Comparison of ENCODE assay signal across 1 cellular context in the genomic region with DNA sequence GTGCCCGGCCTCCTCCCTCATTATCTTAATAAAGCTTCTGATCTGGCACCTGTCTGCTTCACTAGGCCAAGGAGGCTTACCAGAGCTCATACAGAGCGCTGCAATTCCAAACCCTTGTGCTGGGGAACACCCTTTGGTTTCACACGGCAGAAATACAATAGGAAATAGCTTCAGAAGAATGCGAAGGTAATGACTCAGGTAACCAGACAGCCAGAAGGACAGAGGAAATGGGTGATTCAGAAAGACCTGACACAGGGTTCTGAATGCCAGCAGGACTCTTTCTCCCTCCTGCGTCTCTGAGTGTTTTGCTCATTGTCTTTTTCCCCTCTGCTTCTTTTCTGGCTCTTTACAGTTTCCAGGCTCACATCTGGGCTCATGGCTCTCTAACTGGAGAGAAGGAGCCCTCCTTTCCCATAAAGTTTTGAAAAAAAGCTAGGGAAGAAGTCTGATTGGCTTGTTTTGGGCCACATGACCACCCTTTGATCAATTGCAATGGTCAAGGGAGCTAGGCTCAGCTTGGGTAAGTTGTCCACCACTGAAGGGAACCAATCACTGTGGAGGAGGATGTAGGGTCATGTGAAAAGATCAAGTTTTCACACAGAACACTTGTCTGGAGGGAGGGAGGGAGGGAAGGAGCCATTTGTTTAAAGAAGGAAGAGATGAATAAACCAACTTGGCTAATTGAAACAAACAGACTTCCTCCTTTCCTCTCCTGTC.
TF ChIP-seq lines count a peak whose summit lies in the region.

No MANE protein-coding gene starts in this region.

TF ChIP-seq in GM23338, 12 proteins besides CTCF, POLR2A, EP300 and RAD21 (continued from another document):
- TF ChIP-seq, protein P1, sequence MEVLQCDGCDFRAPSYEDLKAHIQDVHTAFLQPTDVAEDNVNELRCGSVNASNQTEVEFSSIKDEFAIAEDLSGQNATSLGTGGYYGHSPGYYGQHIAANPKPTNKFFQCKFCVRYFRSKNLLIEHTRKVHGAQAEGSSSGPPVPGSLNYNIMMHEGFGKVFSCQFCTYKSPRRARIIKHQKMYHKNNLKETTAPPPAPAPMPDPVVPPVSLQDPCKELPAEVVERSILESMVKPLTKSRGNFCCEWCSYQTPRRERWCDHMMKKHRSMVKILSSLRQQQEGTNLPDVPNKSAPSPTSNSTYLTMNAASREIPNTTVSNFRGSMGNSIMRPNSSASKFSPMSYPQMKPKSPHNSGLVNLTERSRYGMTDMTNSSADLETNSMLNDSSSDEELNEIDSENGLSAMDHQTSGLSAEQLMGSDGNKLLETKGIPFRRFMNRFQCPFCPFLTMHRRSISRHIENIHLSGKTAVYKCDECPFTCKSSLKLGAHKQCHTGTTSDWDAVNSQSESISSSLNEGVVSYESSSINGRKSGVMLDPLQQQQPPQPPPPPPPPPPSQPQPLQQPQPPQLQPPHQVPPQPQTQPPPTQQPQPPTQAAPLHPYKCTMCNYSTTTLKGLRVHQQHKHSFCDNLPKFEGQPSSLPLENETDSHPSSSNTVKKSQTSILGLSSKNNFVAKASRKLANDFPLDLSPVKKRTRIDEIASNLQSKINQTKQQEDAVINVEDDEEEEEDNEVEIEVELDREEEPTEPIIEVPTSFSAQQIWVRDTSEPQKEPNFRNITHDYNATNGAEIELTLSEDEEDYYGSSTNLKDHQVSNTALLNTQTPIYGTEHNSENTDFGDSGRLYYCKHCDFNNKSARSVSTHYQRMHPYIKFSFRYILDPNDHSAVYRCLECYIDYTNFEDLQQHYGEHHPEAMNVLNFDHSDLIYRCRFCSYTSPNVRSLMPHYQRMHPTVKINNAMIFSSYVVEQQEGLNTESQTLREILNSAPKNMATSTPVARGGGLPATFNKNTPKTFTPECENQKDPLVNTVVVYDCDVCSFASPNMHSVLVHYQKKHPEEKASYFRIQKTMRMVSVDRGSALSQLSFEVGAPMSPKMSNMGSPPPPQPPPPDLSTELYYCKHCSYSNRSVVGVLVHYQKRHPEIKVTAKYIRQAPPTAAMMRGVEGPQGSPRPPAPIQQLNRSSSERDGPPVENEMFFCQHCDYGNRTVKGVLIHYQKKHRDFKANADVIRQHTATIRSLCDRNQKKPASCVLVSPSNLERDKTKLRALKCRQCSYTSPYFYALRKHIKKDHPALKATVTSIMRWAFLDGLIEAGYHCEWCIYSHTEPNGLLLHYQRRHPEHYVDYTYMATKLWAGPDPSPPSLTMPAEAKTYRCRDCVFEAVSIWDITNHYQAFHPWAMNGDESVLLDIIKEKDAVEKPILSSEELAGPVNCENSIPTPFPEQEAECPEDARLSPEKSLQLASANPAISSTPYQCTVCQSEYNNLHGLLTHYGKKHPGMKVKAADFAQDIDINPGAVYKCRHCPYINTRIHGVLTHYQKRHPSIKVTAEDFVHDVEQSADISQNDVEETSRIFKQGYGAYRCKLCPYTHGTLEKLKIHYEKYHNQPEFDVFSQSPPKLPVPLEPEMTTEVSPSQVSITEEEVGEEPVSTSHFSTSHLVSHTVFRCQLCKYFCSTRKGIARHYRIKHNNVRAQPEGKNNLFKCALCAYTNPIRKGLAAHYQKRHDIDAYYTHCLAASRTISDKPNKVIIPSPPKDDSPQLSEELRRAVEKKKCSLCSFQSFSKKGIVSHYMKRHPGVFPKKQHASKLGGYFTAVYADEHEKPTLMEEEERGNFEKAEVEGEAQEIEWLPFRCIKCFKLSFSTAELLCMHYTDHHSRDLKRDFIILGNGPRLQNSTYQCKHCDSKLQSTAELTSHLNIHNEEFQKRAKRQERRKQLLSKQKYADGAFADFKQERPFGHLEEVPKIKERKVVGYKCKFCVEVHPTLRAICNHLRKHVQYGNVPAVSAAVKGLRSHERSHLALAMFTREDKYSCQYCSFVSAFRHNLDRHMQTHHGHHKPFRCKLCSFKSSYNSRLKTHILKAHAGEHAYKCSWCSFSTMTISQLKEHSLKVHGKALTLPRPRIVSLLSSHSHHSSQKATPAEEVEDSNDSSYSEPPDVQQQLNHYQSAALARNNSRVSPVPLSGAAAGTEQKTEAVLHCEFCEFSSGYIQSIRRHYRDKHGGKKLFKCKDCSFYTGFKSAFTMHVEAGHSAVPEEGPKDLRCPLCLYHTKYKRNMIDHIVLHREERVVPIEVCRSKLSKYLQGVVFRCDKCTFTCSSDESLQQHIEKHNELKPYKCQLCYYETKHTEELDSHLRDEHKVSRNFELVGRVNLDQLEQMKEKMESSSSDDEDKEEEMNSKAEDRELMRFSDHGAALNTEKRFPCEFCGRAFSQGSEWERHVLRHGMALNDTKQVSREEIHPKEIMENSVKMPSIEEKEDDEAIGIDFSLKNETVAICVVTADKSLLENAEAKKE (CRISPR knock-in tag; IDR thresholded peaks at IDR 0.05) = peak; percentile 54; the same call in 1 of the 2 replicates
TF ChIP-seq in GM23338: peak in this region for 2.
